ENCODE assay signal across 1 cellular context in genomic region chr1:224616761-224617409, GRCh38.
TF ChIP-seq lines count a peak whose summit lies in the region.

No MANE protein-coding gene starts in this region.

TF ChIP-seq in H1, 55 proteins besides CTCF, POLR2A, EP300 and RAD21 (continued from another document):
- TF ChIP-seq, protein P1, sequence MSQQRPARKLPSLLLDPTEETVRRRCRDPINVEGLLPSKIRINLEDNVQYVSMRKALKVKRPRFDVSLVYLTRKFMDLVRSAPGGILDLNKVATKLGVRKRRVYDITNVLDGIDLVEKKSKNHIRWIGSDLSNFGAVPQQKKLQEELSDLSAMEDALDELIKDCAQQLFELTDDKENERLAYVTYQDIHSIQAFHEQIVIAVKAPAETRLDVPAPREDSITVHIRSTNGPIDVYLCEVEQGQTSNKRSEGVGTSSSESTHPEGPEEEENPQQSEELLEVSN (IDR thresholded peaks at IDR 0.05), result peak; percentile 89
- TF ChIP-seq BACH1 (IDR thresholded peaks at IDR 0.05; ENCODE audit: low read length) (no peak), ATF3 (IDR thresholded peaks at IDR 0.05; ENCODE audit: insufficient read depth, low read depth, low read length) (no peak), NRF1 (IDR thresholded peaks at IDR 0.05; ENCODE audit: low read depth, low read length) (no peak), SP1 (IDR thresholded peaks at IDR 0.05; ENCODE audit: low read depth, low read length) (no peak), SP4 (IDR thresholded peaks at IDR 0.05; ENCODE audit: low read length) (no peak), TAF7 (optimal IDR thresholded peaks at IDR 0.05; ENCODE audit: borderline replicate concordance, low read depth, low read length) (no peak), CTBP2 (IDR thresholded peaks at IDR 0.05; ENCODE audit: borderline replicate concordance, insufficient read depth, insufficient read length, low read length) (no peak), SAP30 (IDR thresholded peaks at IDR 0.05; ENCODE audit: insufficient read depth, insufficient replicate concordance, low read length) (no peak), EGR1 (IDR thresholded peaks at IDR 0.05; ENCODE audit: borderline replicate concordance, low read depth, low read length) (no peak), NANOG (IDR thresholded peaks at IDR 0.05; ENCODE audit: insufficient read depth, low read depth, low read length, poor library complexity, severe bottlenecking) (no peak), SIX5 (IDR thresholded peaks at IDR 0.05; ENCODE audit: low read depth, low read length) (no peak), FOSL1 (IDR thresholded peaks at IDR 0.05; ENCODE audit: insufficient read depth, low read depth, low read length) (no peak), MAX (IDR thresholded peaks at IDR 0.05) (peak; percentile 92), EZH2 (IDR thresholded peaks at IDR 0.05; ENCODE audit: low read depth, low read length, severe bottlenecking) (peak; percentile 47), USF2 (IDR thresholded peaks at IDR 0.05; ENCODE audit: low read length) (no peak), POU5F1 (IDR thresholded peaks at IDR 0.05; ENCODE audit: low read depth, low read length) (no peak), SP2 (IDR thresholded peaks at IDR 0.05; ENCODE audit: low read length) (no peak), BRCA1 (IDR thresholded peaks at IDR 0.05; ENCODE audit: low read depth, low read length) (no peak), CHD2 (IDR thresholded peaks at IDR 0.05; ENCODE audit: low read length) (no peak), SIN3A (conservative IDR thresholded peaks at IDR 0.05 in 1 of 2, IDR thresholded peaks at IDR 0.05 in 1 of 2; ENCODE audit: low read depth in 1 of 2, low read length in 2 of 2) (no peak), KDM4A (IDR thresholded peaks at IDR 0.05; ENCODE audit: low read depth, low read length, severe bottlenecking) (peak; percentile 45), RNF2 (IDR thresholded peaks at IDR 0.05; ENCODE audit: borderline replicate concordance, low read depth, low read length, missing control alignments, poor library complexity, severe bottlenecking) (peak; percentile 51), GTF2F1 (IDR thresholded peaks at IDR 0.05; ENCODE audit: borderline replicate concordance, low read depth, low read length) (no peak)
TF ChIP-seq in H1: peak in this region for 5.
